ENCODE assay signal across 9 cellular contexts in genomic region chr4:89868261-89868660, GRCh38.
"Had no signal": no experiment of that assay in that cellular context is flagged by ENCODE, and none has a peak within 500 bp of the region (broad histone marks: within the 10 kb centered on the region; RNA-seq: fewer than 3 reads in every experiment).

No MANE protein-coding gene starts in this region.

- DNase-seq: GOT3, H7, HFFc6, KG1 had no signal

- H3K4me3 ChIP-seq: GM23248, HAP-1, K562 had no signal

- FAIRE-seq: HTR-8/SVneo, K562 had no signal

- ATAC-seq: HCT116, K562 had no signal
